ENCODE assay signal across 8 cellular contexts in the genomic region with DNA sequence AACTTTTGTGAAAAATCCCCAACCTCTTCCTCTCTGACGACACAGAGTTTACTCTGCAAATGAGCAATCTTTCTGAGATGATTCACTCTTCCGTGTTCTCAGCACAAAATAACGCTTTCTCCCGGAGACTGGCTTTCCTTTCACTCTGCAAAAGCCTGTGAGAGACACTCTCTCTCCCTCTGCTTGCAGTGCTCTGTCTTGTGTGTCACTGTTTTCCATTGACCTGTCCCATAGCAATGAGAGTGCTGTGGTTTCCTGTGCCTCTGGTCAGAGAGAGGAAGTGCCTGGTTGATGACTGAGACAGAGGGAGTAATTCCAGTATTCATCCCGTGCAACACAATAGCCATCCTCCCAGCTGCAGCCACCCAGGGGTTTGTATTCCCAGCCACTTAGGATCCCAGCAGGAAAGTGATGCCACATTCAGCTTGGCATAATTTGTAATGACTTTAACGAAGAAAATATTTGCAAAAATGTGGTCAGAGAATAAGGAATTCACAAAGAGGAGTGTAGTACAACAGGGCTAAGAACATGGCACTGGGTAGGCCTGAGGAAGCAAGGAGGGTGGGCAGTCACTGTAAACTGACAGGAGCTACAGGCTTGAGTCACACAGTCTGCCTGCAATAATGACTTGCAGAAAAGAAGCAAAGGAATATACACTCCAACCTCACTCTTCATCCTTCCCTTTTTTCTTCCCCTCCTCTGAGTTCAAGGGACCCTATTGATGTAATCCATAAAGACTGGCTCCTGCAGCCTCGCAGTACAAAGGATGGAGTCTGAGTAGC.
DNase-seq lines count a peak whose midpoint lies in the region; ATAC-seq, FAIRE-seq and TF ChIP-seq lines count a peak whose summit lies in the region.

No MANE protein-coding gene starts in this region.

- peaks cover 6% of the 10 kb centered on the region for H3K27me3 Mint-ChIP-seq in activated T-cell treated with anti-CD3 and anti-CD28 coated beads, Interleukin-2, amount 50 U/mL, for 72 hours (ENCODE audit: low read depth)

- no peak for TF ChIP-seq CTCF in kidney (IDR thresholded peaks at IDR 0.05; ENCODE audit: borderline replicate concordance, extremely low read depth, insufficient read depth)

- no peaks in the 10 kb centered on the region; the same call in 1 of the 2 replicates for H3K79me2 ChIP-seq in GM23248 (ENCODE audit: insufficient read depth)

- peak overlapping the region; percentile 7 to 74 for H3K4me3 Mint-ChIP-seq in activated T-cell treated with anti-CD3 and anti-CD28 coated beads, Interleukin-2, amount 50 U/mL, for 72 hours

- H3K4me1 ChIP-seq in GM23248 (ENCODE audit: insufficient read depth), result peaks cover 66% of the 10 kb centered on the region
- H3K4me1 ChIP-seq in HUES64 (ENCODE audit: insufficient read depth, low read length), result peaks cover 14% of the 10 kb centered on the region
- no peaks in the 10 kb centered on the region for H3K4me1 ChIP-seq in kidney (ENCODE audit: control insufficient read depth in 1 of 2, insufficient read depth in 1 of 2, low read depth in 1 of 2, low read length in 2 of 2)

- H4K20me1 ChIP-seq in GM23248 (ENCODE audit: insufficient read depth), result no peaks in the 10 kb centered on the region

- WGBS in GM23248 (ENCODE audit: low coverage in 1 of 2, low lambda C conversion rate in 2 of 2, missing lambda C conversion rate in 2 of 2), 2 experiments, result 6 to 10% methylated on average over 7 of the region's 7 CpGs
- 52% methylated on average over 7 of the region's 7 CpGs for WGBS in HUES64

- no peaks in the 10 kb centered on the region; the same call in 1 of the 2 replicates for H3K9me2 ChIP-seq in GM23248 (ENCODE audit: insufficient read depth)

- peak; percentile 88 to 91 for ATAC-seq in activated T-cell treated with anti-CD3 and anti-CD28 coated beads, Interleukin-2, amount 50 U/mL, for 72 hours (replicated peaks in 1 of 2)

- H3K9ac ChIP-seq in GM23248, result peak overlapping the region; percentile 85
- H3K9ac ChIP-seq in HUES64 (ENCODE audit: low read depth, low read length), result peak overlapping the region; percentile 9; the same call in 1 of the 2 replicates
- H3K9ac ChIP-seq in kidney (ENCODE audit: low read length in 2 of 2), result no peak overlapping the region

- H3K27ac ChIP-seq in GM23248 (peak overlapping the region; percentile 98), HUES64 (ENCODE audit: low read depth, low read length) (peak overlapping the region; percentile 74), kidney (ENCODE audit: low read depth in 2 of 2, low read length in 2 of 2) (no peak overlapping the region)

- no peaks in the 10 kb centered on the region for H3K27me3 ChIP-seq in GM23248 (replicated peaks; ENCODE audit: insufficient read depth)
- H3K27me3 ChIP-seq in HUES64 (ENCODE audit: insufficient read depth, low read length), result no peaks in the 10 kb centered on the region

- H3F3A ChIP-seq in GM23248 (ENCODE audit: insufficient read depth), result peaks cover 71% of the 10 kb centered on the region

- DNase-seq in activated CD4-positive, alpha-beta T cell treated with anti-CD3 and anti-CD28 coated beads for 48 hours, result peak; percentile 6
- DNase-seq in activated CD4-positive, alpha-beta T cell treated with anti-CD3 and anti-CD28 coated beads for 4 hours, result no peak
- peak; percentile 99 for DNase-seq in GM23248
- peak; percentile 7 to 51 for DNase-seq in activated T-cell treated with anti-CD3 and anti-CD28 coated beads, Interleukin-2, amount 50 U/mL, for 72 hours
- DNase-seq in iPS-NIHi11 (ENCODE audit: low spot score), result peak; percentile 46
- no peak for DNase-seq in activated effector memory CD4-positive, alpha-beta T cell treated with Interleukin-2 at 50 U/mL for 16 hours
- DNase-seq in kidney, result no peak

- H3K27ac Mint-ChIP-seq in activated T-cell treated with anti-CD3 and anti-CD28 coated beads, Interleukin-2, amount 50 U/mL, for 72 hours, result peak overlapping the region; percentile 18

- FAIRE-seq in kidney (lab: Jason Lieb, UNC), result no peak

- H3K36me3 ChIP-seq in GM23248 (ENCODE audit: low read depth), result no peaks in the 10 kb centered on the region
- no peaks in the 10 kb centered on the region for H3K36me3 ChIP-seq in HUES64 (ENCODE audit: insufficient read depth, low read length)
- no peaks in the 10 kb centered on the region for H3K36me3 ChIP-seq in kidney (ENCODE audit: control insufficient read depth in 1 of 2, insufficient read depth in 2 of 2, low read length in 2 of 2)

- no peaks in the 10 kb centered on the region for H3K9me3 ChIP-seq in GM23248 (ENCODE audit: low read depth)
- H3K9me3 ChIP-seq in HUES64 (ENCODE audit: insufficient read depth, low read depth, low read length), result no peaks in the 10 kb centered on the region
- no peaks in the 10 kb centered on the region for H3K9me3 ChIP-seq in kidney (ENCODE audit: control insufficient read depth in 1 of 2, low read length in 2 of 2)

- H3K4me3 ChIP-seq in GM23248 (peak overlapping the region; percentile 64), HUES64 (ENCODE audit: low read length) (no peak overlapping the region), kidney (ENCODE audit: low read length in 2 of 2) (no peak overlapping the region)

- in situ Hi-C loops in GM23248 (cut with MboI), result no loop called here

- H3K4me2 ChIP-seq in GM23248 (ENCODE audit: unreplicated experiment), result peak overlapping the region; percentile 83

- no peaks in the 10 kb centered on the region for H3K36me3 Mint-ChIP-seq in activated T-cell treated with anti-CD3 and anti-CD28 coated beads, Interleukin-2, amount 50 U/mL, for 72 hours (ENCODE audit: insufficient read depth in 2 of 2)

- intact Hi-C loops in kidney (cut with DNase I), result no loop called here

- peaks cover 9% of the 10 kb centered on the region for H3K4me1 Mint-ChIP-seq in activated T-cell treated with anti-CD3 and anti-CD28 coated beads, Interleukin-2, amount 50 U/mL, for 72 hours (ENCODE audit: low read depth)

- peak overlapping the region; percentile 52 for H2AFZ ChIP-seq in GM23248

- no peaks in the 10 kb centered on the region for H3K9me3 Mint-ChIP-seq in activated T-cell treated with anti-CD3 and anti-CD28 coated beads, Interleukin-2, amount 50 U/mL, for 72 hours

Comparison
In these comparisons a context has a peak if more than half of its experiments do, and no peak if none do; other contexts are left out.
1. DNase-seq: peak in activated CD4-positive, alpha-beta T cell treated with anti-CD3 and anti-CD28 coated beads for 48 hours (single experiment), GM23248 (single experiment), activated T-cell treated with anti-CD3 and anti-CD28 coated beads, Interleukin-2, amount 50 U/mL, for 72 hours (2 of 2) and iPS-NIHi11 (single experiment); none in activated CD4-positive, alpha-beta T cell treated with anti-CD3 and anti-CD28 coated beads for 4 hours (0 of 2), activated effector memory CD4-positive, alpha-beta T cell treated with Interleukin-2 at 50 U/mL for 16 hours (single experiment) and kidney (single experiment).
2. H3K27ac ChIP-seq: peak in GM23248 (single experiment) and HUES64 (single experiment); none in kidney (0 of 2).
3. H3K9ac ChIP-seq: peak in GM23248 (single experiment) and HUES64 (single experiment); none in kidney (0 of 2).